1 cellular context compared by ENCODE assay signal in genomic region chr19:52690395-52691214, GRCh38.
TF ChIP-seq lines count a peak whose summit lies in the region.

No MANE protein-coding gene starts in this region.

TF ChIP-seq in H1, 55 proteins besides CTCF, POLR2A, EP300 and RAD21:
- TF ChIP-seq MAX (IDR thresholded peaks at IDR 0.05) (peak; percentile 6; the same call in 1 of the 2 replicates), CHD2 (IDR thresholded peaks at IDR 0.05; ENCODE audit: low read length) (no peak), RFX5 (IDR thresholded peaks at IDR 0.05; ENCODE audit: borderline replicate concordance, low read depth, low read length) (no peak), RBBP5 (IDR thresholded peaks at IDR 0.05; ENCODE audit: borderline replicate concordance, low read depth, low read length) (0 out of 2 replicates have a peak, but pooled peaks have one; percentile 15), KDM5A (IDR thresholded peaks at IDR 0.05; ENCODE audit: low read length) (no peak), RNF2 (IDR thresholded peaks at IDR 0.05; ENCODE audit: borderline replicate concordance, low read depth, low read length, missing control alignments, poor library complexity, severe bottlenecking) (no peak), ASH2L (IDR thresholded peaks at IDR 0.05; ENCODE audit: low read length) (peak; percentile 45), POLR2AphosphoS5 (IDR thresholded peaks at IDR 0.05; ENCODE audit: low read depth, low read length) (no peak)
- TF ChIP-seq, protein P1, sequence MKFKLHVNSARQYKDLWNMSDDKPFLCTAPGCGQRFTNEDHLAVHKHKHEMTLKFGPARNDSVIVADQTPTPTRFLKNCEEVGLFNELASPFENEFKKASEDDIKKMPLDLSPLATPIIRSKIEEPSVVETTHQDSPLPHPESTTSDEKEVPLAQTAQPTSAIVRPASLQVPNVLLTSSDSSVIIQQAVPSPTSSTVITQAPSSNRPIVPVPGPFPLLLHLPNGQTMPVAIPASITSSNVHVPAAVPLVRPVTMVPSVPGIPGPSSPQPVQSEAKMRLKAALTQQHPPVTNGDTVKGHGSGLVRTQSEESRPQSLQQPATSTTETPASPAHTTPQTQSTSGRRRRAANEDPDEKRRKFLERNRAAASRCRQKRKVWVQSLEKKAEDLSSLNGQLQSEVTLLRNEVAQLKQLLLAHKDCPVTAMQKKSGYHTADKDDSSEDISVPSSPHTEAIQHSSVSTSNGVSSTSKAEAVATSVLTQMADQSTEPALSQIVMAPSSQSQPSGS (IDR thresholded peaks at IDR 0.05; ENCODE audit: low read length), result no peak
